ENCODE assay signal across 31 cellular contexts in genomic region chr3:49385617-49386016, GRCh38. TPM values are rescaled to one million over a fixed set of nuclear protein-coding genes. Genes with fewer than 3 reads are reported as not detected.
DNase-seq lines count a peak whose midpoint lies in the region; ATAC-seq, FAIRE-seq and TF ChIP-seq lines count a peak whose summit lies in the region.
"Had no signal": no experiment of that assay in that cellular context is flagged by ENCODE, and none has a peak within 500 bp of the region (broad histone marks: within the 10 kb centered on the region; RNA-seq: fewer than 3 reads in every experiment).

No MANE protein-coding gene starts in this region.

- DNase-seq in activated CD8-positive, alpha-beta memory T cell treated with anti-CD3 and anti-CD28 coated beads, Interleukin-2, amount 10 ng/mL, durations not matched to agents 7 days and 5 days: no peak
- no peak for DNase-seq in activated CD8-positive, alpha-beta memory T cell treated with anti-CD3 and anti-CD28 coated beads, Interleukin-2, amount 50 U/mL, for 4 hours
- DNase-seq in GM12878 (ENCODE audit: low read depth, low spot score) (no peak), kidney tubule cell (ENCODE audit: low spot score) (no peak)
- DNase-seq: 8988T; activated CD4-positive, alpha-beta memory T cell treated with anti-CD3 and anti-CD28 coated beads for 36 hours; activated T-cell treated with anti-CD3 and anti-CD28 coated beads for 4 hours; brain microvascular endothelial cell; Caco-2; DMS79; H7; MG63; mucosa of descending colon; NCI-H1105 treated with DMSO at 0.1 percent for 48 hours; NCI-H1930; NCI-H69; stimulated activated CD4-positive, alpha-beta T cell treated with anti-CD3 and anti-CD28 coated beads, Interleukin-12 subunit alpha, Interleukin-12 subunit beta, amount 100 ng/mL, for 4 hours; stimulated activated CD4-positive, alpha-beta T cell treated with anti-CD3 and anti-CD28 coated beads, Interleukin-4, amount 100 ng/mL, for 1 hour; T-helper 1 cell; uterus had no signal

- no peak overlapping the region for H3K4me3 Mint-ChIP-seq in activated CD8-positive, alpha-beta memory T cell treated with anti-CD3 and anti-CD28 coated beads, Interleukin-2, amount 10 ng/mL, durations not matched to agents 7 days and 5 days
- H3K4me3 Mint-ChIP-seq: activated CD4-positive, alpha-beta memory T cell treated with anti-CD3 and anti-CD28 coated beads for 36 hours; neural crest cell had no signal

- peaks cover 28% of the 10 kb centered on the region; the same call in 1 of the 2 replicates for H4K20me1 ChIP-seq in DOHH2 (ENCODE audit: control insufficient read depth, insufficient read depth, low read depth, low read length)
- H4K20me1 ChIP-seq in GM12878 (ENCODE audit: control insufficient read depth, insufficient read depth): peaks cover 4% of the 10 kb centered on the region; the same call in 1 of the 2 replicates

- TSS peak; percentile 46 for BruUV-seq in GM12878 (replicated peaks; lab: Mats Ljungman, UMichigan)

- WGBS in GM12878 (ENCODE audit: insufficient coverage, insufficient replicate concordance, low lambda C conversion rate, missing lambda C conversion rate): 47% methylated on average over 1 of the region's 1 CpG

- TF ChIP-seq RAD21 in GM12878 (IDR thresholded peaks at IDR 0.05; ENCODE audit: insufficient read depth, low read depth, low read length): no peak

- H3K27ac Mint-ChIP-seq in activated CD8-positive, alpha-beta memory T cell treated with anti-CD3 and anti-CD28 coated beads, Interleukin-2, amount 10 ng/mL, durations not matched to agents 7 days and 5 days: peak overlapping the region; percentile 32

- no peak for FAIRE-seq in GM12878 (lab: Jason Lieb, UNC)
- FAIRE-seq: islet of Langerhans had no signal

- H3K36me3 Mint-ChIP-seq in activated CD8-positive, alpha-beta memory T cell treated with anti-CD3 and anti-CD28 coated beads, Interleukin-2, amount 10 ng/mL, durations not matched to agents 7 days and 5 days: peaks cover 32% of the 10 kb centered on the region

- H3K9ac ChIP-seq in GM12878 (ENCODE audit: control insufficient read depth, insufficient read depth, low read length): no peak overlapping the region
- H3K9ac ChIP-seq: parathyroid adenoma had no signal

- peak overlapping the region; percentile 41 for H3K4me2 ChIP-seq in DOHH2 (ENCODE audit: low read length)
- 0 out of 2 replicates have a peak overlapping the region, but pooled peaks have one; percentile 47 for H3K4me2 ChIP-seq in GM12878 (ENCODE audit: control insufficient read depth, insufficient read depth)

- no peak overlapping the region for H2AFZ ChIP-seq in GM12878 (ENCODE audit: control insufficient read depth, low read depth, low read length)
- H2AFZ ChIP-seq: parathyroid adenoma had no signal

- TF ChIP-seq EP300 in GM12878 (IDR thresholded peaks at IDR 0.05; ENCODE audit: borderline replicate concordance in 1 of 2, control insufficient read depth in 1 of 2, low read depth in 2 of 2, low read length in 2 of 2): no peak

- in situ Hi-C loops in GM12878 (cut with MboI): no loop called here

- H3K36me3 ChIP-seq in DOHH2 (ENCODE audit: control insufficient read depth, low read length) (peaks cover 30% of the 10 kb centered on the region), GM12878 (ENCODE audit: control insufficient read depth in 2 of 2, insufficient read depth in 2 of 2, low read length in 1 of 2) (peaks cover 0 to 4% of the 10 kb centered on the region in 2 experiments; a peak in 2 of 4 replicates), neutrophil (no peaks in the 10 kb centered on the region)
- H3K36me3 ChIP-seq: brain microvascular endothelial cell, MG63, right atrium auricular region, thoracic aorta, uterus had no signal

- SMC1A ChIA-PET in GM12878 (lab: Charles Lee; ENCODE audit: uncharacterized antibody, unreplicated experiment): no interaction called here

- H3K27me3 Mint-ChIP-seq in activated CD8-positive, alpha-beta memory T cell treated with anti-CD3 and anti-CD28 coated beads, Interleukin-2, amount 10 ng/mL, durations not matched to agents 7 days and 5 days: no peaks in the 10 kb centered on the region
- H3K27me3 Mint-ChIP-seq: activated CD4-positive, alpha-beta memory T cell treated with anti-CD3 and anti-CD28 coated beads for 36 hours had no signal

- no peaks in the 10 kb centered on the region for H3F3A ChIP-seq in DOHH2 (ENCODE audit: control insufficient read depth, insufficient read depth)

- no peaks in the 10 kb centered on the region for H3K9me3 Mint-ChIP-seq in activated CD8-positive, alpha-beta memory T cell treated with anti-CD3 and anti-CD28 coated beads, Interleukin-2, amount 10 ng/mL, durations not matched to agents 7 days and 5 days (ENCODE audit: low read depth)
- H3K9me3 Mint-ChIP-seq: activated CD4-positive, alpha-beta memory T cell treated with anti-CD3 and anti-CD28 coated beads for 36 hours; neural crest cell had no signal

- no peaks in the 10 kb centered on the region for H3K9me2 ChIP-seq in DOHH2 (replicated peaks; ENCODE audit: control insufficient read depth, low read length)

- TF ChIP-seq CTCF in DOHH2 (IDR thresholded peaks at IDR 0.05; ENCODE audit: low read depth, low read length, poor library complexity, severe bottlenecking) (no peak), GM12878 (IDR thresholded peaks at IDR 0.05 in 2 of 3, conservative IDR thresholded peaks at IDR 0.05 in 1 of 3; ENCODE audit: control insufficient read depth in 2 of 3, extremely low read depth in 1 of 3, insufficient read depth in 1 of 3, low read depth in 3 of 3, low read length in 3 of 3) (no peak), neutrophil (IDR thresholded peaks at IDR 0.05) (no peak)

- H3K9me3 ChIP-seq in DOHH2 (ENCODE audit: control insufficient read depth, insufficient read depth, low read length) (no peaks in the 10 kb centered on the region), GM12878 (replicated peaks; ENCODE audit: control insufficient read depth, insufficient read depth, low read length) (peaks cover 4% of the 10 kb centered on the region), neutrophil (no peaks in the 10 kb centered on the region)
- H3K9me3 ChIP-seq: Caco-2, MG63, mucosa of descending colon, right atrium auricular region, SJSA1, thoracic aorta, uterus had no signal

- H3K79me2 ChIP-seq in DOHH2 (ENCODE audit: control insufficient read depth, low read length) (peaks cover 98% of the 10 kb centered on the region), GM12878 (ENCODE audit: control insufficient read depth, insufficient read depth, low read length) (peaks cover 82% of the 10 kb centered on the region)

- RAD21 ChIA-PET in GM12878 (lab: Charles Lee; ENCODE audit: unreplicated experiment): interaction anchor here (1.1 kb wide), 1 partner anchor 45 kb away, joined by 3 read pairs; the partner anchor contains the start of gene USP4

- no peak for TF ChIP-seq POLR2A in GM12878 (IDR thresholded peaks at IDR 0.05; ENCODE audit: low read depth, low read length)

- POLR2A ChIA-PET in GM12878 (lab: Charles Lee): no interaction called here

- CTCF ChIA-PET in activated CD8-positive, alpha-beta memory T cell treated with anti-CD3 and anti-CD28 coated beads, Interleukin-2, amount 10 ng/mL, durations not matched to agents 7 days and 5 days (lab: Charles Lee): no interaction called here
- CTCF ChIA-PET in GM12878 (lab: Yijun Ruan, JAX): interaction anchor here (0.9 to 1.3 kb wide), 2 partner anchors 9 to 12 kb away, joined by 3 read pairs; no protein-coding TSS in a partner anchor

- H3K4me1 ChIP-seq in DOHH2 (ENCODE audit: control insufficient read depth, low read length) (peaks cover 53% of the 10 kb centered on the region), GM12878 (ENCODE audit: control insufficient read depth, insufficient read depth, low read length) (peaks cover 6% of the 10 kb centered on the region), neutrophil (ENCODE audit: control insufficient read depth in 1 of 2, insufficient read depth in 1 of 2, low read depth in 1 of 2, low read length in 1 of 2) (peaks cover 31 to 32% of the 10 kb centered on the region in 2 experiments)
- H3K4me1 ChIP-seq: Caco-2, parathyroid adenoma, uterus had no signal

- no peak for ATAC-seq in activated CD8-positive, alpha-beta memory T cell treated with anti-CD3 and anti-CD28 coated beads, Interleukin-2, amount 10 ng/mL, durations not matched to agents 7 days and 5 days
- ATAC-seq in GM12878 (no peak), HG02885 (IDR thresholded peaks at IDR 0.05; ENCODE audit: poor library complexity, unreplicated experiment) (no peak), GM18873 (IDR thresholded peaks at IDR 0.05; ENCODE audit: low FRiP score, unreplicated experiment) (no peak)
- ATAC-seq: mucosa of descending colon had no signal

- intact Hi-C loops in GM12878 (cut with micrococcal nuclease; ENCODE audit: unreplicated experiment): no loop called here

- H3K27ac ChIP-seq in DOHH2 (ENCODE audit: low read depth, low read length): no peak overlapping the region
- no peak overlapping the region; the same call in 1 of the 2 replicates for H3K27ac ChIP-seq in GM12878 (ENCODE audit: control insufficient read depth, insufficient read depth)
- peak overlapping the region; percentile 77 for H3K27ac ChIP-seq in neutrophil
- H3K27ac ChIP-seq: brain microvascular endothelial cell, parathyroid adenoma, right atrium auricular region, SJSA1, thoracic aorta, uterus had no signal

- H3K4me3 ChIP-seq in DOHH2 (ENCODE audit: low read length) (no peak overlapping the region), GM12878 (no peak overlapping the region), neutrophil (ENCODE audit: low read depth in 1 of 2, low read length in 1 of 2) (peak overlapping the region in 1 of 2 experiments; percentile 5)
- H3K4me3 ChIP-seq: MG63, mucosa of descending colon, right atrium auricular region, SJSA1, thoracic aorta, uterus had no signal

- H3K4me1 Mint-ChIP-seq in activated CD8-positive, alpha-beta memory T cell treated with anti-CD3 and anti-CD28 coated beads, Interleukin-2, amount 10 ng/mL, durations not matched to agents 7 days and 5 days: peaks cover 27% of the 10 kb centered on the region

- no peaks in the 10 kb centered on the region for H3K27me3 ChIP-seq in DOHH2 (ENCODE audit: control insufficient read depth, low read length)
- no peaks in the 10 kb centered on the region for H3K27me3 ChIP-seq in GM12878 (replicated peaks in 1 of 2; ENCODE audit: control insufficient read depth in 2 of 2, insufficient read depth in 2 of 2, low read length in 1 of 2)
- H3K27me3 ChIP-seq in neutrophil: no peaks in the 10 kb centered on the region
- H3K27me3 ChIP-seq: brain microvascular endothelial cell, MG63, right atrium auricular region, SJSA1, uterus had no signal

RNA-seq across cellular contexts. Expression of gene RHOA, which starts 26.2 kb away (rescaled TPM):
- 100 to 1,000 TPM; 439 to 539 TPM for total RNA-seq in activated CD8-positive, alpha-beta memory T cell treated with anti-CD3 and anti-CD28 coated beads, Interleukin-2, amount 10 ng/mL, durations not matched to agents 7 days and 5 days
- total RNA-seq in GM12878 (2013; cell fraction: nucleolus; rRNA removed): 56.0 and 62.2 TPM in 2 replicates
- total RNA-seq in GM12878 (2014; rRNA removed) (246 and 269 TPM in 2 replicates), GM12878 (2014; rRNA removed; fragmentation: Illumina TruSeq; extraction: Trizol) (414 and 415 TPM in 2 replicates), GM12878 (2021) (463 and 474 TPM in 2 replicates)
- polyA plus RNA-seq in GM12878 (2011; ENCODE audit: low read depth): 370 TPM
- polyA plus RNA-seq in GM12878 (2011; rRNA removed) (265 and 285 TPM in 2 replicates), GM12878 (2014; fragmentation: Illumina TruSeq; extraction: Trizol) (568 and 674 TPM in 2 replicates), GM12878 (2014; fragmentation: Nextera tagmentation; extraction: Ambion mirVana) (1,000 to 10,000 TPM in 1 of 2 experiments, 100 to 1,000 TPM in 1; 696 to 1,049 TPM), GM12878 (2014; rRNA removed) (332 and 351 TPM in 2 replicates), GM12878 (2016; fragmentation: Nextera tagmentation; extraction: Ambion mirVana) (100 to 1,000 TPM; 683 to 684 TPM)
- polyA plus RNA-seq in GM12878 (2011; cell fraction: cytosol; rRNA removed): 340 and 373 TPM in 2 replicates
- polyA plus RNA-seq in GM12878 (2011; cell fraction: nucleus; rRNA removed): 212 and 231 TPM in 2 replicates
- polyA plus RNA-seq in GM12878 (2012): 407 and 450 TPM in 2 replicates
- polyA minus RNA-seq in GM12878 (2011; rRNA and poly(A)+ RNA removed): 265 and 343 TPM in 2 replicates
- polyA minus RNA-seq in GM12878 (2011; cell fraction: cytosol; rRNA and poly(A)+ RNA removed): 183 and 242 TPM in 2 replicates
- 51.5 and 60.5 TPM in 2 replicates for polyA minus RNA-seq in GM12878 (2011; cell fraction: nucleus; rRNA and poly(A)+ RNA removed)

RNA-seq across cellular contexts. Expression of gene TCTA, which starts 26.6 kb away (rescaled TPM):
- total RNA-seq in activated CD8-positive, alpha-beta memory T cell treated with anti-CD3 and anti-CD28 coated beads, Interleukin-2, amount 10 ng/mL, durations not matched to agents 7 days and 5 days: 10 to 100 TPM; 27.7 to 28.0 TPM
- total RNA-seq in GM12878 (2013; cell fraction: nucleolus; rRNA removed): 34.8 and 38.6 TPM in 2 replicates
- total RNA-seq in GM12878 (2014; rRNA removed) (17.3 and 17.7 TPM in 2 replicates), GM12878 (2014; rRNA removed; fragmentation: Illumina TruSeq; extraction: Trizol) (12.7 and 13.7 TPM in 2 replicates), GM12878 (2021) (17.7 and 18.3 TPM in 2 replicates)
- 12.8 TPM for polyA plus RNA-seq in GM12878 (2011; ENCODE audit: low read depth)
- polyA plus RNA-seq in GM12878 (2011; rRNA removed) (11.6 and 18.2 TPM in 2 replicates), GM12878 (2014; fragmentation: Illumina TruSeq; extraction: Trizol) (27.6 and 30.5 TPM in 2 replicates), GM12878 (2014; fragmentation: Nextera tagmentation; extraction: Ambion mirVana) (1 to 10 TPM; 6.5 to 7.1 TPM), GM12878 (2014; rRNA removed) (22.4 and 25.5 TPM in 2 replicates), GM12878 (2016; fragmentation: Nextera tagmentation; extraction: Ambion mirVana) (10 to 100 TPM; 27.6 to 27.9 TPM)
- polyA plus RNA-seq in GM12878 (2011; cell fraction: cytosol; rRNA removed): 25.0 and 27.8 TPM in 2 replicates
- 9.3 and 9.7 TPM in 2 replicates for polyA plus RNA-seq in GM12878 (2011; cell fraction: nucleus; rRNA removed)
- polyA plus RNA-seq in GM12878 (2012): 13.8 and 18.9 TPM in 2 replicates
- polyA minus RNA-seq in GM12878 (2011; rRNA and poly(A)+ RNA removed): 19.4 and 27.8 TPM in 2 replicates
- 6.1 and 8.2 TPM in 2 replicates for polyA minus RNA-seq in GM12878 (2011; cell fraction: cytosol; rRNA and poly(A)+ RNA removed)
- 12.0 and 24.1 TPM in 2 replicates for polyA minus RNA-seq in GM12878 (2011; cell fraction: nucleus; rRNA and poly(A)+ RNA removed)

RNA-seq across cellular contexts. Expression of gene GPX1, which starts 27.5 kb away (rescaled TPM):
- total RNA-seq in activated CD8-positive, alpha-beta memory T cell treated with anti-CD3 and anti-CD28 coated beads, Interleukin-2, amount 10 ng/mL, durations not matched to agents 7 days and 5 days: 100 to 1,000 TPM in 1 of 2 experiments, 10 to 100 TPM in 1; 76.9 to 112 TPM
- 28.0 and 29.5 TPM in 2 replicates for total RNA-seq in GM12878 (2013; cell fraction: nucleolus; rRNA removed)
- 639 and 705 TPM in 2 replicates for total RNA-seq in GM12878 (2014; rRNA removed)
- 210 and 245 TPM in 2 replicates for total RNA-seq in GM12878 (2014; rRNA removed; fragmentation: Illumina TruSeq; extraction: Trizol)
- total RNA-seq in GM12878 (2021): 555 and 560 TPM in 2 replicates
- polyA plus RNA-seq in GM12878 (2011; ENCODE audit: low read depth): 149 TPM
- 70.8 and 155 TPM in 2 replicates for polyA plus RNA-seq in GM12878 (2011; rRNA removed)
- 287 and 437 TPM in 2 replicates for polyA plus RNA-seq in GM12878 (2011; cell fraction: cytosol; rRNA removed)
- 173 and 177 TPM in 2 replicates for polyA plus RNA-seq in GM12878 (2011; cell fraction: nucleus; rRNA removed)
- 320 and 364 TPM in 2 replicates for polyA plus RNA-seq in GM12878 (2012)
- polyA plus RNA-seq in GM12878 (2014; fragmentation: Illumina TruSeq; extraction: Trizol): 12.8 and 143 TPM in 2 replicates
- polyA plus RNA-seq in GM12878 (2014; fragmentation: Nextera tagmentation; extraction: Ambion mirVana): 100 to 1,000 TPM in 1 of 2 experiments, 10 to 100 TPM in 1; 32.0 to 174 TPM
- 947 and 967 TPM in 2 replicates for polyA plus RNA-seq in GM12878 (2014; rRNA removed)
- polyA plus RNA-seq in GM12878 (2016; fragmentation: Nextera tagmentation; extraction: Ambion mirVana): 1,000 to 10,000 TPM; 1,103 to 1,121 TPM
- 42.4 and 98.3 TPM in 2 replicates for polyA minus RNA-seq in GM12878 (2011; rRNA and poly(A)+ RNA removed)
- 48.2 and 50.4 TPM in 2 replicates for polyA minus RNA-seq in GM12878 (2011; cell fraction: cytosol; rRNA and poly(A)+ RNA removed)
- 27.4 and 51.1 TPM in 2 replicates for polyA minus RNA-seq in GM12878 (2011; cell fraction: nucleus; rRNA and poly(A)+ RNA removed)
- total RNA-seq: RPMI7951 had no signal

RNA-seq across cellular contexts. Expression of gene AMT, which starts 36.7 kb away (rescaled TPM):
- 1 to 10 TPM; 3.2 to 6.9 TPM for total RNA-seq in activated CD8-positive, alpha-beta memory T cell treated with anti-CD3 and anti-CD28 coated beads, Interleukin-2, amount 10 ng/mL, durations not matched to agents 7 days and 5 days
- total RNA-seq in GM12878 (2013; cell fraction: nucleolus; rRNA removed): 4.6 and 5.3 TPM in 2 replicates
- total RNA-seq in GM12878 (2014; rRNA removed) (0.45 and 0.54 TPM in 2 replicates), GM12878 (2014; rRNA removed; fragmentation: Illumina TruSeq; extraction: Trizol) (0.41 and 0.76 TPM in 2 replicates), GM12878 (2021) (2.4 and 3.8 TPM in 2 replicates)
- polyA plus RNA-seq in GM12878 (2011; ENCODE audit: low read depth): 8.1 TPM
- polyA plus RNA-seq in GM12878 (2011; rRNA removed) (4.5 and 7.2 TPM in 2 replicates), GM12878 (2014; fragmentation: Illumina TruSeq; extraction: Trizol) (3.3 and 4.6 TPM in 2 replicates), GM12878 (2014; fragmentation: Nextera tagmentation; extraction: Ambion mirVana) (1 to 10 TPM; 1.0 to 4.6 TPM), GM12878 (2014; rRNA removed) (2.4 and 3.6 TPM in 2 replicates), GM12878 (2016; fragmentation: Nextera tagmentation; extraction: Ambion mirVana) (1 to 10 TPM; 1.6 to 2.8 TPM)
- polyA plus RNA-seq in GM12878 (2011; cell fraction: cytosol; rRNA removed): 3.0 and 4.0 TPM in 2 replicates
- 75.3 and 115 TPM in 2 replicates for polyA plus RNA-seq in GM12878 (2011; cell fraction: nucleus; rRNA removed)
- 8.2 and 8.3 TPM in 2 replicates for polyA plus RNA-seq in GM12878 (2012)
- polyA minus RNA-seq in GM12878 (2011; rRNA and poly(A)+ RNA removed): 2.2 and 2.6 TPM in 2 replicates
- polyA minus RNA-seq in GM12878 (2011; cell fraction: cytosol; rRNA and poly(A)+ RNA removed): not detected in 2 replicates
- polyA minus RNA-seq in GM12878 (2011; cell fraction: nucleus; rRNA and poly(A)+ RNA removed): 4.2 and 5.4 TPM in 2 replicates
- total RNA-seq: RPMI7951 had no signal

RNA-seq across cellular contexts. Expression of gene NICN1, which starts 43.5 kb away (rescaled TPM):
- 10 to 100 TPM; 23.9 to 29.0 TPM for total RNA-seq in activated CD8-positive, alpha-beta memory T cell treated with anti-CD3 and anti-CD28 coated beads, Interleukin-2, amount 10 ng/mL, durations not matched to agents 7 days and 5 days
- 21.9 and 32.0 TPM in 2 replicates for total RNA-seq in GM12878 (2013; cell fraction: nucleolus; rRNA removed)
- total RNA-seq in GM12878 (2014; rRNA removed): 9.1 and 9.8 TPM in 2 replicates
- total RNA-seq in GM12878 (2014; rRNA removed; fragmentation: Illumina TruSeq; extraction: Trizol): 5.9 TPM in 2 replicates
- total RNA-seq in GM12878 (2021): 17.8 and 19.0 TPM in 2 replicates
- 13.1 TPM for polyA plus RNA-seq in GM12878 (2011; ENCODE audit: low read depth)
- 8.5 and 19.0 TPM in 2 replicates for polyA plus RNA-seq in GM12878 (2011; rRNA removed)
- 20.9 and 21.1 TPM in 2 replicates for polyA plus RNA-seq in GM12878 (2011; cell fraction: cytosol; rRNA removed)
- 207 and 264 TPM in 2 replicates for polyA plus RNA-seq in GM12878 (2011; cell fraction: nucleus; rRNA removed)
- polyA plus RNA-seq in GM12878 (2012): 14.8 and 17.4 TPM in 2 replicates
- 10.6 and 14.2 TPM in 2 replicates for polyA plus RNA-seq in GM12878 (2014; fragmentation: Illumina TruSeq; extraction: Trizol)
- 10 to 100 TPM; 12.5 to 16.2 TPM for polyA plus RNA-seq in GM12878 (2014; fragmentation: Nextera tagmentation; extraction: Ambion mirVana)
- 17.3 and 20.0 TPM in 2 replicates for polyA plus RNA-seq in GM12878 (2014; rRNA removed)
- polyA plus RNA-seq in GM12878 (2016; fragmentation: Nextera tagmentation; extraction: Ambion mirVana): 10 to 100 TPM; 14.1 to 17.9 TPM
- polyA minus RNA-seq in GM12878 (2011; rRNA and poly(A)+ RNA removed): 23.4 and 33.1 TPM in 2 replicates
- polyA minus RNA-seq in GM12878 (2011; cell fraction: cytosol; rRNA and poly(A)+ RNA removed): 6.0 and 8.8 TPM in 2 replicates
- 8.2 and 9.1 TPM in 2 replicates for polyA minus RNA-seq in GM12878 (2011; cell fraction: nucleus; rRNA and poly(A)+ RNA removed)
